ENCODE assay signal across 9 cellular contexts in the genomic region with DNA sequence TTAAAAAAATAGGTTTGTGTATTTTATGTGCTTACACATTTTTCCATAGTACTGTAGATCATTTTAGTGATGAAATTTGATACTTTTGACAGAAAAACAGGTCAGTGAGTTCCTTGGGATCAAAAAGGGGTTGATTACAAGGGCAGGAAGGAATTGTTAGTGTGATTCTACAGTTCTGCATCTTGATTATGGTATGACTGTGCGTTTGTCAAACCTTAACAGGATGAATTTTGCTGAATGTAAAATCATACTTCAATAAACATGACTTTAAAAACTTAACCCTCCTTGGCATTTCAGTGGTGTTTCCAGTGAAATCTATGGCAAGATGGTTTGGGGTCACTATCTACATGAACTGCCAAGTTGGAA. TPM values are rescaled to one million over a fixed set of nuclear protein-coding genes. Genes with fewer than 3 reads are reported as not detected.
A peak's percentile ranks its signal among the peaks of the same experiment; 100 is the strongest.
DNase-seq lines count a peak whose midpoint lies in the region; ATAC-seq and TF ChIP-seq lines count a peak whose summit lies in the region.
"Had no signal": no experiment of that assay in that cellular context is flagged by ENCODE, and none has a peak within 500 bp of the region (broad histone marks: within the 10 kb centered on the region; RNA-seq: fewer than 3 reads in every experiment).

No MANE protein-coding gene starts in this region.

- TF ChIP-seq CTCF in foreskin keratinocyte (conservative IDR thresholded peaks at IDR 0.05) (no peak), thoracic aorta (IDR thresholded peaks at IDR 0.05) (no peak), mesothelial cell of epicardium (IDR thresholded peaks at IDR 0.05; ENCODE audit: unreplicated experiment) (no peak), GM13976 (IDR thresholded peaks at IDR 0.05; ENCODE audit: borderline replicate concordance, control extremely low read depth, extremely low read depth, insufficient read depth, missing control alignments) (no peak)

- H3K36me3 ChIP-seq in thoracic aorta: no peaks in the 10 kb centered on the region

- no peaks in the 10 kb centered on the region for H3K27me3 ChIP-seq in foreskin keratinocyte
- H3K27me3 ChIP-seq in thoracic aorta (replicated peaks; ENCODE audit: insufficient read depth): no peaks in the 10 kb centered on the region

- CTCF ChIA-PET in activated naive CD4-positive, alpha-beta T cell treated with anti-CD3 and anti-CD28 coated beads for 36 hours (lab: Charles Lee): no interaction called here
- CTCF ChIA-PET in activated naive CD4-positive, alpha-beta T cell treated with anti-CD3 and anti-CD28 coated beads, Interleukin-2, amount 10 ng/mL, durations not matched to agents 7 days and 5 days (lab: Charles Lee): no interaction called here

- H3K4me3 Mint-ChIP-seq in activated naive CD4-positive, alpha-beta T cell treated with anti-CD3 and anti-CD28 coated beads for 36 hours: no peak overlapping the region
- no peak overlapping the region for H3K4me3 Mint-ChIP-seq in activated naive CD4-positive, alpha-beta T cell treated with anti-CD3 and anti-CD28 coated beads, Interleukin-2, amount 10 ng/mL, durations not matched to agents 7 days and 5 days
- no peak overlapping the region for H3K4me3 Mint-ChIP-seq in activated T-helper 1 cell treated with anti-CD3 and anti-CD28 coated beads, Interleukin-12 subunit alpha, Interleukin-12 subunit beta, Interleukin-2, Interleukin-4 antibody, amounts not matched to agents 30 ng/mL and 10 ng/mL and 1 ng/mL, durations not matched to agents 14 hours and 24 hours and 36 hours
- no peak overlapping the region for H3K4me3 Mint-ChIP-seq in mesothelial cell of epicardium

- no peak for ATAC-seq in foreskin keratinocyte
- no peak for ATAC-seq in thoracic aorta (ENCODE audit: insufficient number of reproducible peaks, low FRiP score, low read depth)

- DNase-seq in activated naive CD4-positive, alpha-beta T cell treated with anti-CD3 and anti-CD28 coated beads for 36 hours: no peak
- DNase-seq in activated naive CD4-positive, alpha-beta T cell treated with anti-CD3 and anti-CD28 coated beads, Interleukin-2, amount 10 ng/mL, durations not matched to agents 7 days and 5 days: no peak
- DNase-seq in activated T-helper 1 cell treated with anti-CD3 and anti-CD28 coated beads, Interleukin-12 subunit alpha, Interleukin-12 subunit beta, Interleukin-2, Interleukin-4 antibody, amounts not matched to agents 30 ng/mL and 10 ng/mL and 1 ng/mL, durations not matched to agents 14 hours and 24 hours and 36 hours (ENCODE audit: low spot score): no peak
- DNase-seq in foreskin keratinocyte (no peak), thoracic aorta (ENCODE audit: low spot score) (no peak), mesothelial cell of epicardium (ENCODE audit: low spot score in 2 of 2, unreplicated experiment in 2 of 2) (no peak), kidney glomerular epithelial cell (lab: John Stamatoyannopoulos, UW) (no peak), GM13976 (ENCODE audit: low spot score) (no peak)
- DNase-seq: DMS79 had no signal

- H3K36me3 Mint-ChIP-seq in activated naive CD4-positive, alpha-beta T cell treated with anti-CD3 and anti-CD28 coated beads for 36 hours (ENCODE audit: low read depth): peaks cover 63% of the 10 kb centered on the region
- peaks cover 42% of the 10 kb centered on the region for H3K36me3 Mint-ChIP-seq in activated naive CD4-positive, alpha-beta T cell treated with anti-CD3 and anti-CD28 coated beads, Interleukin-2, amount 10 ng/mL, durations not matched to agents 7 days and 5 days
- H3K36me3 Mint-ChIP-seq in activated T-helper 1 cell treated with anti-CD3 and anti-CD28 coated beads, Interleukin-12 subunit alpha, Interleukin-12 subunit beta, Interleukin-2, Interleukin-4 antibody, amounts not matched to agents 30 ng/mL and 10 ng/mL and 1 ng/mL, durations not matched to agents 14 hours and 24 hours and 36 hours (ENCODE audit: low read depth): peaks cover 55% of the 10 kb centered on the region
- H3K36me3 Mint-ChIP-seq in mesothelial cell of epicardium: peaks cover 16% of the 10 kb centered on the region

- H3K4me3 ChIP-seq in thoracic aorta: no peak overlapping the region

- intact Hi-C loops in activated naive CD4-positive, alpha-beta T cell treated with anti-CD3 and anti-CD28 coated beads for 36 hours (cut with micrococcal nuclease): no loop called here
- intact Hi-C loops in activated T-helper 1 cell treated with anti-CD3 and anti-CD28 coated beads, Interleukin-12 subunit alpha, Interleukin-12 subunit beta, Interleukin-2, Interleukin-4 antibody, amounts not matched to agents 30 ng/mL and 10 ng/mL and 1 ng/mL, durations not matched to agents 14 hours and 24 hours and 36 hours (cut with micrococcal nuclease): no loop called here

- H3K27ac Mint-ChIP-seq in activated naive CD4-positive, alpha-beta T cell treated with anti-CD3 and anti-CD28 coated beads for 36 hours: peak overlapping the region; percentile 76
- no peak overlapping the region for H3K27ac Mint-ChIP-seq in activated naive CD4-positive, alpha-beta T cell treated with anti-CD3 and anti-CD28 coated beads, Interleukin-2, amount 10 ng/mL, durations not matched to agents 7 days and 5 days
- H3K27ac Mint-ChIP-seq in activated T-helper 1 cell treated with anti-CD3 and anti-CD28 coated beads, Interleukin-12 subunit alpha, Interleukin-12 subunit beta, Interleukin-2, Interleukin-4 antibody, amounts not matched to agents 30 ng/mL and 10 ng/mL and 1 ng/mL, durations not matched to agents 14 hours and 24 hours and 36 hours: peak overlapping the region; percentile 56
- no peak overlapping the region for H3K27ac Mint-ChIP-seq in mesothelial cell of epicardium

- no peaks in the 10 kb centered on the region for H3K9me3 Mint-ChIP-seq in activated naive CD4-positive, alpha-beta T cell treated with anti-CD3 and anti-CD28 coated beads for 36 hours
- H3K9me3 Mint-ChIP-seq in activated naive CD4-positive, alpha-beta T cell treated with anti-CD3 and anti-CD28 coated beads, Interleukin-2, amount 10 ng/mL, durations not matched to agents 7 days and 5 days: no peaks in the 10 kb centered on the region
- no peaks in the 10 kb centered on the region for H3K9me3 Mint-ChIP-seq in activated T-helper 1 cell treated with anti-CD3 and anti-CD28 coated beads, Interleukin-12 subunit alpha, Interleukin-12 subunit beta, Interleukin-2, Interleukin-4 antibody, amounts not matched to agents 30 ng/mL and 10 ng/mL and 1 ng/mL, durations not matched to agents 14 hours and 24 hours and 36 hours
- no peaks in the 10 kb centered on the region for H3K9me3 Mint-ChIP-seq in mesothelial cell of epicardium

- H3K27me3 Mint-ChIP-seq in activated naive CD4-positive, alpha-beta T cell treated with anti-CD3 and anti-CD28 coated beads for 36 hours (ENCODE audit: low read depth): peaks cover under 1% of the 10 kb centered on the region
- H3K27me3 Mint-ChIP-seq in activated naive CD4-positive, alpha-beta T cell treated with anti-CD3 and anti-CD28 coated beads, Interleukin-2, amount 10 ng/mL, durations not matched to agents 7 days and 5 days: peaks cover 5% of the 10 kb centered on the region
- peaks cover 1% of the 10 kb centered on the region for H3K27me3 Mint-ChIP-seq in activated T-helper 1 cell treated with anti-CD3 and anti-CD28 coated beads, Interleukin-12 subunit alpha, Interleukin-12 subunit beta, Interleukin-2, Interleukin-4 antibody, amounts not matched to agents 30 ng/mL and 10 ng/mL and 1 ng/mL, durations not matched to agents 14 hours and 24 hours and 36 hours (ENCODE audit: insufficient read depth)
- H3K27me3 Mint-ChIP-seq in mesothelial cell of epicardium (ENCODE audit: low read depth): no peaks in the 10 kb centered on the region

- peaks cover 46% of the 10 kb centered on the region for H3K4me1 ChIP-seq in foreskin keratinocyte
- H3K4me1 ChIP-seq in thoracic aorta (ENCODE audit: control insufficient read depth in 1 of 2, low read depth in 2 of 2): peaks cover 17 to 52% of the 10 kb centered on the region in 2 donors

- peak overlapping the region; percentile 97 for H3K27ac ChIP-seq in foreskin keratinocyte
- H3K27ac ChIP-seq in thoracic aorta: peak overlapping the region; percentile 73 to 78

- in situ Hi-C loops in GM13976 (cut with MboI; ENCODE audit: low sequenced_read_pairs, unreplicated experiment): loop anchor here (10.0 kb wide), 1 partner anchor 197 kb away; no protein-coding TSS in a partner anchor

- H3K4me1 Mint-ChIP-seq in activated naive CD4-positive, alpha-beta T cell treated with anti-CD3 and anti-CD28 coated beads for 36 hours (ENCODE audit: low read depth): peaks cover 49% of the 10 kb centered on the region
- H3K4me1 Mint-ChIP-seq in activated naive CD4-positive, alpha-beta T cell treated with anti-CD3 and anti-CD28 coated beads, Interleukin-2, amount 10 ng/mL, durations not matched to agents 7 days and 5 days: peaks cover 39% of the 10 kb centered on the region
- peaks cover 41% of the 10 kb centered on the region for H3K4me1 Mint-ChIP-seq in activated T-helper 1 cell treated with anti-CD3 and anti-CD28 coated beads, Interleukin-12 subunit alpha, Interleukin-12 subunit beta, Interleukin-2, Interleukin-4 antibody, amounts not matched to agents 30 ng/mL and 10 ng/mL and 1 ng/mL, durations not matched to agents 14 hours and 24 hours and 36 hours (ENCODE audit: low read depth)
- H3K4me1 Mint-ChIP-seq in mesothelial cell of epicardium: peaks cover 11% of the 10 kb centered on the region

- no peaks in the 10 kb centered on the region for H3K9me3 ChIP-seq in thoracic aorta

RNA-seq across cellular contexts. Expression of gene TOMM7, which starts 35.6 kb away (rescaled TPM):
- total RNA-seq in activated naive CD4-positive, alpha-beta T cell treated with anti-CD3 and anti-CD28 coated beads for 36 hours: 100 to 1,000 TPM; 269 to 297 TPM
- total RNA-seq in activated T-helper 1 cell treated with anti-CD3 and anti-CD28 coated beads, Interleukin-12 subunit alpha, Interleukin-12 subunit beta, Interleukin-2, Interleukin-4 antibody, amounts not matched to agents 30 ng/mL and 10 ng/mL and 1 ng/mL, durations not matched to agents 14 hours and 24 hours and 36 hours: 187 and 225 TPM in 2 replicates
- total RNA-seq in foreskin keratinocyte (231 and 280 TPM in 2 replicates), thoracic aorta (100 to 1,000 TPM in 1 of 2 donors, 10 to 100 TPM in 1; 95.0 to 123 TPM), mesothelial cell of epicardium (161 to 179 TPM (median 176 TPM) in 3 replicates)
- 672 and 751 TPM in 2 replicates for polyA plus RNA-seq in foreskin keratinocyte

Comparison
In these comparisons a context has a peak if more than half of its experiments do, and no peak if none do; other contexts are left out.
1. H3K27ac Mint-ChIP-seq: peak in activated naive CD4-positive, alpha-beta T cell treated with anti-CD3 and anti-CD28 coated beads for 36 hours (single experiment) and activated T-helper 1 cell treated with anti-CD3 and anti-CD28 coated beads, Interleukin-12 subunit alpha, Interleukin-12 subunit beta, Interleukin-2, Interleukin-4 antibody, amounts not matched to agents 30 ng/mL and 10 ng/mL and 1 ng/mL, durations not matched to agents 14 hours and 24 hours and 36 hours (single experiment); none in activated naive CD4-positive, alpha-beta T cell treated with anti-CD3 and anti-CD28 coated beads, Interleukin-2, amount 10 ng/mL, durations not matched to agents 7 days and 5 days (single experiment) and mesothelial cell of epicardium (single experiment).